29 cellular contexts compared by ENCODE assay signal in genomic region chr7:17719998-17720397, GRCh38.
"Had no signal": no experiment of that assay in that cellular context is flagged by ENCODE, and none has a peak within 500 bp of the region (broad histone marks: within the 10 kb centered on the region; RNA-seq: fewer than 3 reads in every experiment).

No MANE protein-coding gene starts in this region.

- H3K4me3 Mint-ChIP-seq: dendritic cell treated with granulocyte-macrophage colony-stimulating factor and Interleukin-4, amounts not matched to agents 40 ng/mL and 50 ng/mL, for 4 days; endodermal cell; mesothelial cell of epicardium; naive B cell; natural killer cell treated with Interleukin-12 subunit alpha and Interleukin-12 subunit beta and Interleukin-15 and Interleukin-18, amount 100 ng/mL, for 72 hours; neural crest cell; stimulated activated naive B cell treated with anti-CD40 and anti-IgM and Interleukin-4, amounts not matched to agents 10 μg/mL and 1 μg/mL and 100 μg/mL, for 72 hours; stimulated activated naive CD8-positive, alpha-beta T cell treated with anti-CD3 and anti-CD28 coated beads, Interleukin-15, Interleukin-2, amounts not matched to agents 100 ng/mL and 50 ng/mL, for 24 hours had no signal

- H3K36me3 ChIP-seq: colonic mucosa, esophagus muscularis mucosa, neutrophil, pancreas, right lobe of liver, thoracic aorta, tibial nerve, upper lobe of left lung had no signal

- FAIRE-seq: frontal cortex, pancreas, small intestine, urothelium cell line had no signal

- ATAC-seq: left colon; mucosa of descending colon; natural killer cell treated with Interleukin-12 subunit alpha and Interleukin-12 subunit beta and Interleukin-15 and Interleukin-18, amount 100 ng/mL, for 72 hours; pancreas; right lobe of liver; stimulated activated naive B cell treated with anti-CD40 and anti-IgM and Interleukin-4, amounts not matched to agents 10 μg/mL and 1 μg/mL and 100 μg/mL, for 72 hours had no signal

- H3K9me3 ChIP-seq: colonic mucosa, esophagus muscularis mucosa, mucosa of descending colon, neutrophil, pancreas, right lobe of liver, thoracic aorta, tibial nerve, upper lobe of left lung had no signal

- H3K4me1 Mint-ChIP-seq: naive B cell; neural crest cell; stimulated activated naive B cell treated with anti-CD40 and anti-IgM and Interleukin-4, amounts not matched to agents 10 μg/mL and 1 μg/mL and 100 μg/mL, for 72 hours had no signal

- H3K4me3 ChIP-seq: colonic mucosa, esophagus muscularis mucosa, mucosa of descending colon, pancreas, right lobe of liver, thoracic aorta, tibial nerve, upper lobe of left lung had no signal

- DNase-seq: colonic mucosa; effector CD8-positive, alpha-beta T cell; endodermal cell; head of caudate nucleus; hippocampal formation; kidney glomerular epithelial cell; left colon; mesenchymal stem cell; mucosa of descending colon; naive B cell; pancreas; retina; right lobe of liver; small intestine; stimulated activated CD4-positive, alpha-beta T cell treated with anti-CD3 and anti-CD28 coated beads, Interleukin-15, amount 100 ng/mL, for 24 hours; stimulated activated CD4-positive, alpha-beta T cell treated with anti-CD3 and anti-CD28 coated beads, Interleukin-2, amount 100 ng/mL, for 48 hours; stimulated activated naive B cell treated with anti-CD40 and anti-IgM and Interleukin-4, amounts not matched to agents 10 μg/mL and 1 μg/mL and 100 μg/mL, for 72 hours; upper lobe of left lung had no signal

- H3K27me3 Mint-ChIP-seq: dendritic cell treated with granulocyte-macrophage colony-stimulating factor and Interleukin-4, amounts not matched to agents 40 ng/mL and 50 ng/mL, for 4 days had no signal

- H3K27ac ChIP-seq: colonic mucosa, esophagus muscularis mucosa, neutrophil, pancreas, right lobe of liver, thoracic aorta, tibial nerve, upper lobe of left lung had no signal

- H3K9me3 Mint-ChIP-seq: dendritic cell treated with granulocyte-macrophage colony-stimulating factor and Interleukin-4, amounts not matched to agents 40 ng/mL and 50 ng/mL, for 4 days; endodermal cell; naive B cell; natural killer cell treated with Interleukin-12 subunit alpha and Interleukin-12 subunit beta and Interleukin-15 and Interleukin-18, amount 100 ng/mL, for 72 hours; neural crest cell; stimulated activated naive B cell treated with anti-CD40 and anti-IgM and Interleukin-4, amounts not matched to agents 10 μg/mL and 1 μg/mL and 100 μg/mL, for 72 hours; stimulated activated naive CD8-positive, alpha-beta T cell treated with anti-CD3 and anti-CD28 coated beads, Interleukin-15, Interleukin-2, amounts not matched to agents 100 ng/mL and 50 ng/mL, for 24 hours had no signal

- H3K4me1 ChIP-seq: colonic mucosa, pancreas, right lobe of liver, tibial nerve, upper lobe of left lung had no signal

- H3K27ac Mint-ChIP-seq: dendritic cell treated with granulocyte-macrophage colony-stimulating factor and Interleukin-4, amounts not matched to agents 40 ng/mL and 50 ng/mL, for 4 days; endodermal cell; mesothelial cell of epicardium; naive B cell; natural killer cell treated with Interleukin-12 subunit alpha and Interleukin-12 subunit beta and Interleukin-15 and Interleukin-18, amount 100 ng/mL, for 72 hours; stimulated activated naive B cell treated with anti-CD40 and anti-IgM and Interleukin-4, amounts not matched to agents 10 μg/mL and 1 μg/mL and 100 μg/mL, for 72 hours; stimulated activated naive CD8-positive, alpha-beta T cell treated with anti-CD3 and anti-CD28 coated beads, Interleukin-15, Interleukin-2, amounts not matched to agents 100 ng/mL and 50 ng/mL, for 24 hours had no signal

- H3K27me3 ChIP-seq: colonic mucosa, esophagus muscularis mucosa, neutrophil, pancreas, right lobe of liver, tibial nerve, upper lobe of left lung had no signal

- H3K36me3 Mint-ChIP-seq: mesothelial cell of epicardium; naive B cell; natural killer cell treated with Interleukin-12 subunit alpha and Interleukin-12 subunit beta and Interleukin-15 and Interleukin-18, amount 100 ng/mL, for 72 hours; stimulated activated naive B cell treated with anti-CD40 and anti-IgM and Interleukin-4, amounts not matched to agents 10 μg/mL and 1 μg/mL and 100 μg/mL, for 72 hours had no signal
